8 cellular contexts compared by ENCODE assay signal in the genomic region with DNA sequence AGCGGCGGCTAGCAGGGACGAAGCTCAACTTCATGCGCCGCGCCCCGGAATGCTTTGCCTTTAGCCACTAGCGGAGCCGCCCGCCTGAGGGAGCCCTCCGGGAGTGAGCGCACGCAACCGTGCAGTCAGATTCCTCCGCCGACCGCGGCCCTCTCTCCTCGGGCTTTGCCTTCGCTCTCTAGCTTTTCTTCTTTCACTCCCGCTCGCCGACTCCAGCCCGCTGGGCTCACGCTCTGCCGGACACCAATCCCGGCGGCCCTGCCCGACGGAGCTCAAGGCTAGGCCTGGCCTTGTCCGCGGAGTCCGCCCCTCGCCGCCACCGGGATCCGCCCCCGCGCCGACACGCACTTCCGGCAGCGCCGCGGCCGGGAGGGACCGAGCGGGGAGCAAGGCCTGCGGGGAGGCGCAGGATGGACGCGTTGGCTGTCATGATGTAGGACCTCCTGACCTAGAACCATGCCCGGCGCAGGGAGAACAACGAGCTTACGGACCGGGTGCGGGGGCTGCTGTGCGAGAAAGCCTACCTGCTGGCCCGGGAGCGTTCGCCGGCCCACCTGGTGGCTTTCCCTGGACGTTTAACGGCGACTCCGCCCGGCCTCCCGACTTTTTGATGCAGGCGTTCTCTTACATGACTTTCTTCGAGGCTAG. TPM values are rescaled to one million over a fixed set of nuclear protein-coding genes. Genes with fewer than 3 reads are reported as not detected.
DNase-seq lines count a peak whose midpoint lies in the region; ATAC-seq, FAIRE-seq and TF ChIP-seq lines count a peak whose summit lies in the region.

No MANE protein-coding gene starts in this region.

- peak; percentile 76 for TF ChIP-seq POLR2A in GM12891 (IDR thresholded peaks at IDR 0.05; ENCODE audit: low read depth, low read length)

- ATAC-seq in HG02642 (IDR thresholded peaks at IDR 0.05; ENCODE audit: poor library complexity, unreplicated experiment), result peak; percentile 95

- TF ChIP-seq CTCF in astrocyte of the cerebellum (IDR thresholded peaks at IDR 0.05; ENCODE audit: low read depth, low read length, missing control alignments), result peak; percentile 38

- in situ Hi-C loops in astrocyte of the cerebellum (cut with HindIII; ENCODE audit: low sequenced_read_pairs), result loop anchor here (5.0 kb wide), 1 partner anchor 59 kb away; a partner anchor contains a TSS
- in situ Hi-C loops in KBM-7 (cut with MboI; ENCODE audit: low pct_unique_long_range_greater_than_20kb, low sequenced_read_pairs), result no loop called here

- DNase-seq in GM12891 (ENCODE audit: insufficient read length, low spot score) (peak; percentile 63), NCI-H128 (lab: John Stamatoyannopoulos, UW; ENCODE audit: unreplicated experiment) (peak; percentile 87), T-helper 22 cell (ENCODE audit: low read depth) (peak; percentile 70), astrocyte of the cerebellum (ENCODE audit: low read depth) (peak; percentile 70), hippocampal formation (lab: John Stamatoyannopoulos, UW) (peak; percentile 88 to 90), retina (peak; percentile 99), KBM-7 (no peak)

- H3K4me3 ChIP-seq in astrocyte of the cerebellum (ENCODE audit: low read depth, low read length), result peak overlapping the region; percentile 79

- FAIRE-seq in GM12891 (lab: Jason Lieb, UNC), result peak; percentile 93

TF ChIP-seq in GM12891, 5 proteins besides CTCF, POLR2A, EP300 and RAD21:
- TF ChIP-seq POLR2AphosphoS5 (IDR thresholded peaks at IDR 0.05; ENCODE audit: low read depth, low read length), result peak; percentile 76
- no peak for TF ChIP-seq SPI1 (IDR thresholded peaks at IDR 0.05; ENCODE audit: low read depth, low read length)
- peak; percentile 25; the same call in 1 of the 2 replicates for TF ChIP-seq POU2F2 (IDR thresholded peaks at IDR 0.05; ENCODE audit: low read depth, low read length)
- peak; percentile 73 for TF ChIP-seq TAF1 (IDR thresholded peaks at IDR 0.05; ENCODE audit: low read depth, low read length)
- TF ChIP-seq PAX5 (IDR thresholded peaks at IDR 0.05; ENCODE audit: insufficient read depth, low read length, severe bottlenecking), result peak; percentile 64

RNA-seq across cellular contexts. Expression of a gene that starts 40.8 kb away (rescaled TPM):
- polyA plus RNA-seq in GM12891 (2012; ENCODE audit: low read depth, missing spikeins), result not detected

RNA-seq across cellular contexts. Expression of a gene that starts 57.7 kb away (rescaled TPM):
- polyA plus RNA-seq in GM12891 (2012; ENCODE audit: low read depth, missing spikeins), result 4.9 TPM
